ENCODE assay signal across 8 cellular contexts in genomic region chr13:99085139-99085845, GRCh38.
DNase-seq lines count a peak whose midpoint lies in the region; ATAC-seq and TF ChIP-seq lines count a peak whose summit lies in the region.

No MANE protein-coding gene starts in this region.

- H3K4me1 ChIP-seq in mucosa of descending colon (ENCODE audit: low read depth), result peaks cover 12% of the 10 kb centered on the region

- 0 out of 2 replicates have a peak, but pooled peaks cover 3% of the 10 kb centered on the region for H3F3A ChIP-seq in SU-DHL-6 (ENCODE audit: insufficient read depth)

- no peaks in the 10 kb centered on the region for H3K79me2 ChIP-seq in SU-DHL-6 (ENCODE audit: insufficient read depth, low read length)

- CTCF ChIA-PET in BJ (lab: Yijun Ruan, JAX), result no interaction called here

- no peak overlapping the region for H3K27ac ChIP-seq in SU-DHL-6 (ENCODE audit: low read depth, low read length)

- H2AFZ ChIP-seq in SU-DHL-6 (ENCODE audit: low read depth, low read length, severe bottlenecking), result no peak overlapping the region

- intact Hi-C loops in mucosa of descending colon (cut with DNase I, micrococcal nuclease), result no loop called here

- H3K36me3 ChIP-seq in BJ (ENCODE audit: control insufficient read depth, insufficient read depth, low read length) (no peaks in the 10 kb centered on the region), SU-DHL-6 (ENCODE audit: low read length) (no peaks in the 10 kb centered on the region), mucosa of descending colon (ENCODE audit: low read depth) (no peaks in the 10 kb centered on the region)

- no peaks in the 10 kb centered on the region for H3K9me2 ChIP-seq in SU-DHL-6 (replicated peaks; ENCODE audit: insufficient read depth, low read length)

- no peak for DNase-seq in BJ (ENCODE audit: low read depth)
- DNase-seq in cerebellum (ENCODE audit: low spot score), result peak; percentile 22
- peak in 2 of 3 donors; percentile 14 to 36 for DNase-seq in mucosa of descending colon
- DNase-seq in AG08396 (ENCODE audit: low spot score), result no peak
- DNase-seq in NCI-H1048 (lab: John Stamatoyannopoulos, UW), result no peak
- no peak for DNase-seq in Ammon's horn (ENCODE audit: low spot score)

- POLR2A ChIA-PET in BJ (lab: Charles Lee), result no interaction called here

- H3K9ac ChIP-seq in SU-DHL-6 (ENCODE audit: low read length), result no peak overlapping the region

- ATAC-seq in mucosa of descending colon (no peak), GM21390 (IDR thresholded peaks at IDR 0.05; ENCODE audit: unreplicated experiment) (no peak)

- H3K9me3 ChIP-seq in SU-DHL-6 (ENCODE audit: insufficient read depth, low read length) (no peaks in the 10 kb centered on the region), mucosa of descending colon (no peaks in the 10 kb centered on the region)

- H3K4me2 ChIP-seq in SU-DHL-6 (ENCODE audit: low read depth, low read length, poor library complexity, severe bottlenecking), result peak overlapping the region; percentile 55

- TF ChIP-seq CTCF in BJ (IDR thresholded peaks at IDR 0.05; ENCODE audit: insufficient read depth, low read depth, low read length) (no peak), SU-DHL-6 (IDR thresholded peaks at IDR 0.05; ENCODE audit: insufficient read depth, low read length, poor library complexity, severe bottlenecking) (no peak), mucosa of descending colon (IDR thresholded peaks at IDR 0.05) (no peak)

- no peaks in the 10 kb centered on the region for H4K20me1 ChIP-seq in SU-DHL-6 (ENCODE audit: low read depth, low read length)

- H3K27me3 ChIP-seq in BJ (ENCODE audit: control insufficient read depth, insufficient read depth, low read length) (peaks cover 3% of the 10 kb centered on the region), SU-DHL-6 (ENCODE audit: low read length) (no peaks in the 10 kb centered on the region)

- peak overlapping the region; percentile 52 for H3K4me3 ChIP-seq in BJ (ENCODE audit: low read depth, low read length)
- no peak overlapping the region for H3K4me3 ChIP-seq in SU-DHL-6 (ENCODE audit: insufficient read depth, low read length, poor library complexity, severe bottlenecking)
- no peak overlapping the region for H3K4me3 ChIP-seq in mucosa of descending colon

Comparison
In these comparisons a context has a peak if more than half of its experiments do, and no peak if none do; other contexts are left out.
1. DNase-seq: peak in cerebellum (single experiment) and mucosa of descending colon (2 of 3); none in BJ (single experiment), AG08396 (single experiment), NCI-H1048 (single experiment) and Ammon's horn (single experiment).